In the genomic region with DNA sequence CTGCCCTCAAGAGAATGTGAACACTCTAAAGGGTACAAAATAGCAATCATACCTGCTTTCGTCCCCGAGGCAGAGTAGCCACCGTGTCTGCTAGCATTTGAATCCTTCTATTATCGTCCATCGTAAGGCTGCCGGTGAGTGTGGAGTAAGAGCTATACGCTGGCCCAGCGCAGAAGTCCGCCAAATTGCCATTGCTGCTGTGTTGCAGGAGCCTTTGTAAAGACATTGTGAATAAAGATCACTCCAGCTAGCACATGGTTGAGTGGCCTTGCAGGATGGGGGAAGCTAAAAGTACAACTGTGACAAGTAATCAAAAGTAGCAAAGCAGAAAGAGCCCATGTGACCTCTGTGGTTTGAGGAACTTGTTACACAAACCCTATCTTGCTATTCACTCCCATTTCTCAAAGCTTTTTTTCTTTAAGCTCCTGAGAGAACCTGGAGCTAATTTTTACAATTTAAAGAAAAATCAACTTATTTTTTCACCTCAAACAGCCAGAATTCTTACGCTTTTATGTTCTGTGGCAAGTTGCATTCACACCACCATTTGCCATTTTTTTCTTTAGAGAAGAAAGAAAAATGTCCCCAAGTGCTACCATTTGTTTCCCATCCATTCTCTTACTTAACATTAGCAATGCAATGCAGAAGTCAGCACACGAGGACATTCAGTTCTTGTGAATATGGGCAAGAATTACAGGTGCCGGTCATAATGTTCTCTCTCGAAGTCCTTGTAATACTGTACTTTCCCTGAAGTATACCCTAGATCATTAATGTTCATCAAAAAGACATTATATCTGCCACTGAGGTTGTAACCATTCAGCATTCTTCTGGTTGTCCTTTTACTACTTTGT, we compare ENCODE assay signal across 9 cellular contexts. TPM values are rescaled to one million over a fixed set of nuclear protein-coding genes. Genes with fewer than 3 reads are reported as not detected.
A peak's percentile ranks its signal among the peaks of the same experiment; 100 is the strongest.
DNase-seq lines count a peak whose midpoint lies in the region; ATAC-seq, FAIRE-seq and TF ChIP-seq lines count a peak whose summit lies in the region.
"Had no signal": no experiment of that assay in that cellular context is flagged by ENCODE, and none has a peak within 500 bp of the region (broad histone marks: within the 10 kb centered on the region; RNA-seq: fewer than 3 reads in every experiment).

A gene (minus strand): TSS at position 295 of the 848 bp plus-strand sequence. CDS start 69 bp downstream, at position 226.

- H3K27me3 ChIP-seq in CD4-positive, alpha-beta memory T cell (ENCODE audit: insufficient read depth, low read length), result no peaks in the 10 kb centered on the region

- H3K27me3 Mint-ChIP-seq in CD4-positive, alpha-beta memory T cell, result no peaks in the 10 kb centered on the region
- peaks cover 2% of the 10 kb centered on the region for H3K27me3 Mint-ChIP-seq in activated CD4-positive, alpha-beta memory T cell treated with anti-CD3 and anti-CD28 coated beads for 36 hours
- H3K27me3 Mint-ChIP-seq in stimulated activated naive B cell treated with anti-CD40 and anti-IgM and Interleukin-4, amounts not matched to agents 10 μg/mL and 1 μg/mL and 100 μg/mL, for 72 hours, result no peaks in the 10 kb centered on the region
- H3K27me3 Mint-ChIP-seq: brain had no signal

- CTCF ChIA-PET in CD4-positive, alpha-beta memory T cell (lab: Charles Lee; ENCODE audit: partially characterized antibody), result interaction anchor here (0.7 to 14.4 kb wide), 20 partner anchors 10 to 153 kb away, joined by 3 to 340 read pairs (median 4); a partner anchor contains a TSS
- CTCF ChIA-PET in activated CD4-positive, alpha-beta memory T cell treated with anti-CD3 and anti-CD28 coated beads for 36 hours (lab: Charles Lee), result interaction anchor here (0.9 to 2.3 kb wide), 14 partner anchors 10 to 184 kb away, joined by 3 to 12 read pairs (median 4); a partner anchor contains a TSS

- H3K4me1 ChIP-seq in CD4-positive, alpha-beta memory T cell (ENCODE audit: insufficient read depth, low read length), result peaks cover 47% of the 10 kb centered on the region
- peaks cover 9 to 13% of the 10 kb centered on the region in 2 donors for H3K4me1 ChIP-seq in kidney (ENCODE audit: control insufficient read depth in 1 of 2, insufficient read depth in 1 of 2, low read depth in 1 of 2, low read length in 2 of 2)

- TF ChIP-seq CTCF in kidney (IDR thresholded peaks at IDR 0.05; ENCODE audit: borderline replicate concordance, extremely low read depth, insufficient read depth), result no peak

- POLR2A ChIA-PET in CD4-positive, alpha-beta memory T cell (lab: Charles Lee; ENCODE audit: partially characterized antibody), result interaction anchor here (0.7 to 27.4 kb wide), 16 partner anchors 8 to 455 kb away, joined by 3 to 1017 read pairs (median 6); a partner anchor contains a TSS
- POLR2A ChIA-PET in activated CD4-positive, alpha-beta memory T cell treated with anti-CD3 and anti-CD28 coated beads for 36 hours (lab: Charles Lee), result interaction anchor here (0.6 to 17.5 kb wide), 16 partner anchors 10 to 455 kb away, joined by 3 to 319 read pairs (median 8); no protein-coding TSS in a partner anchor

- peaks cover 10% of the 10 kb centered on the region for H3K36me3 ChIP-seq in CD4-positive, alpha-beta memory T cell (ENCODE audit: insufficient read depth, low read length)
- H3K36me3 ChIP-seq in kidney (ENCODE audit: control insufficient read depth in 1 of 2, insufficient read depth in 2 of 2, low read length in 2 of 2), result no peaks in the 10 kb centered on the region

- H3K9me3 ChIP-seq in CD4-positive, alpha-beta memory T cell (ENCODE audit: control insufficient read depth in 1 of 2, low read length in 2 of 2), result no peaks in the 10 kb centered on the region
- no peaks in the 10 kb centered on the region for H3K9me3 ChIP-seq in kidney (ENCODE audit: control insufficient read depth in 1 of 2, low read length in 2 of 2)

- peak within 1 kb of the TSS; percentile 90 to 100 (median 98) for H3K4me3 Mint-ChIP-seq in CD4-positive, alpha-beta memory T cell
- H3K4me3 Mint-ChIP-seq in activated CD4-positive, alpha-beta memory T cell treated with anti-CD3 and anti-CD28 coated beads for 36 hours, result peak within 1 kb of the TSS; percentile 92
- H3K4me3 Mint-ChIP-seq in stimulated activated naive B cell treated with anti-CD40 and anti-IgM and Interleukin-4, amounts not matched to agents 10 μg/mL and 1 μg/mL and 100 μg/mL, for 72 hours, result peak within 1 kb of the TSS; percentile 88

- peak; percentile 71 to 78 (median 76) for DNase-seq in CD4-positive, alpha-beta memory T cell
- peak; percentile 82 for DNase-seq in activated CD4-positive, alpha-beta memory T cell treated with anti-CD3 and anti-CD28 coated beads for 36 hours
- DNase-seq in kidney (no peak), hippocampal formation (lab: John Stamatoyannopoulos, UW) (no peak), HPDE6-E6E7 (ENCODE audit: extremely low spot score) (no peak)
- DNase-seq in stimulated activated naive B cell treated with anti-CD40 and anti-IgM and Interleukin-4, amounts not matched to agents 10 μg/mL and 1 μg/mL and 100 μg/mL, for 72 hours, result peak; percentile 49

- peak within 1 kb of the TSS in 1 of 2 donors; percentile 17 for H3K9ac ChIP-seq in kidney (ENCODE audit: low read length in 2 of 2)

- H3K4me1 Mint-ChIP-seq in CD4-positive, alpha-beta memory T cell, result peaks cover 33 to 78% (median 38%) of the 10 kb centered on the region in 4 donors
- peaks cover 37% of the 10 kb centered on the region for H3K4me1 Mint-ChIP-seq in activated CD4-positive, alpha-beta memory T cell treated with anti-CD3 and anti-CD28 coated beads for 36 hours (ENCODE audit: low read depth)
- peaks cover 41 to 60% of the 10 kb centered on the region in 2 donors for H3K4me1 Mint-ChIP-seq in stimulated activated naive B cell treated with anti-CD40 and anti-IgM and Interleukin-4, amounts not matched to agents 10 μg/mL and 1 μg/mL and 100 μg/mL, for 72 hours

- ATAC-seq in GM21360 (IDR thresholded peaks at IDR 0.05; ENCODE audit: unreplicated experiment), result peak; percentile 49
- ATAC-seq in HG03575 (IDR thresholded peaks at IDR 0.05; ENCODE audit: extremely low read depth, insufficient number of reproducible peaks, low FRiP score, unreplicated experiment), result peak; percentile 39
- ATAC-seq in stimulated activated naive B cell treated with anti-CD40 and anti-IgM and Interleukin-4, amounts not matched to agents 10 μg/mL and 1 μg/mL and 100 μg/mL, for 72 hours (replicated peaks), result peak; percentile 52 to 61

- H3K36me3 Mint-ChIP-seq in CD4-positive, alpha-beta memory T cell, result peaks cover 45 to 57% of the 10 kb centered on the region in 2 donors
- peaks cover 60% of the 10 kb centered on the region for H3K36me3 Mint-ChIP-seq in activated CD4-positive, alpha-beta memory T cell treated with anti-CD3 and anti-CD28 coated beads for 36 hours
- peaks cover 40 to 45% of the 10 kb centered on the region in 2 donors for H3K36me3 Mint-ChIP-seq in stimulated activated naive B cell treated with anti-CD40 and anti-IgM and Interleukin-4, amounts not matched to agents 10 μg/mL and 1 μg/mL and 100 μg/mL, for 72 hours
- H3K36me3 Mint-ChIP-seq: brain had no signal

- intact Hi-C loops in CD4-positive, alpha-beta memory T cell (cut with micrococcal nuclease), result loop anchor here (1.0 to 10.0 kb wide), 8 partner anchors 9 to 1109 kb away; a partner anchor contains a TSS
- intact Hi-C loops in activated CD4-positive, alpha-beta memory T cell treated with anti-CD3 and anti-CD28 coated beads for 36 hours (cut with micrococcal nuclease), result loop anchor here (1.0 kb wide), 6 partner anchors 9 to 33 kb away; no protein-coding TSS in a partner anchor
- intact Hi-C loops in kidney (cut with DNase I), result no loop called here

- peak within 1 kb of the TSS; percentile 81 to 85 for H3K4me3 ChIP-seq in CD4-positive, alpha-beta memory T cell (ENCODE audit: low read length in 2 of 2)
- peak within 1 kb of the TSS; percentile 22 to 34 for H3K4me3 ChIP-seq in kidney (ENCODE audit: low read length in 2 of 2)

- H3K27ac Mint-ChIP-seq in CD4-positive, alpha-beta memory T cell, result peak within 1 kb of the TSS; percentile 94 to 100 (median 95)
- peak within 1 kb of the TSS; percentile 99 for H3K27ac Mint-ChIP-seq in activated CD4-positive, alpha-beta memory T cell treated with anti-CD3 and anti-CD28 coated beads for 36 hours
- peak within 1 kb of the TSS; percentile 92 for H3K27ac Mint-ChIP-seq in stimulated activated naive B cell treated with anti-CD40 and anti-IgM and Interleukin-4, amounts not matched to agents 10 μg/mL and 1 μg/mL and 100 μg/mL, for 72 hours
- H3K27ac Mint-ChIP-seq: brain had no signal

- H3K27ac ChIP-seq in CD4-positive, alpha-beta memory T cell (ENCODE audit: low read depth, low read length), result peak within 1 kb of the TSS; percentile 85
- H3K27ac ChIP-seq in kidney (ENCODE audit: low read depth in 2 of 2, low read length in 2 of 2), result no peak within 1 kb of the TSS

- no peak for FAIRE-seq in kidney (lab: Jason Lieb, UNC)

- peaks cover 0 to 2% (median 0%) of the 10 kb centered on the region in 8 donors for H3K9me3 Mint-ChIP-seq in CD4-positive, alpha-beta memory T cell
- H3K9me3 Mint-ChIP-seq in activated CD4-positive, alpha-beta memory T cell treated with anti-CD3 and anti-CD28 coated beads for 36 hours, result no peaks in the 10 kb centered on the region
- H3K9me3 Mint-ChIP-seq in stimulated activated naive B cell treated with anti-CD40 and anti-IgM and Interleukin-4, amounts not matched to agents 10 μg/mL and 1 μg/mL and 100 μg/mL, for 72 hours, result no peaks in the 10 kb centered on the region

RNA-seq across cellular contexts. Expression of the gene that starts here (rescaled TPM):
- total RNA-seq in CD4-positive, alpha-beta memory T cell, result 100 to 1,000 TPM; 231 to 248 TPM
- polyA plus RNA-seq in CD4-positive, alpha-beta memory T cell, result 100 to 1,000 TPM; 163 to 176 TPM
- 100 to 1,000 TPM; 369 to 388 TPM for total RNA-seq in activated CD4-positive, alpha-beta memory T cell treated with anti-CD3 and anti-CD28 coated beads for 36 hours
- 24.0 TPM for total RNA-seq in kidney
- polyA plus RNA-seq in kidney (ENCODE audit: insufficient read depth, low read depth, low replicate concordance), result 3.5 TPM

Comparison
In these comparisons a context has a peak if more than half of its experiments do, and no peak if none do; other contexts are left out.
1. RNA of the gene that starts here (polyA plus RNA-seq): 163 to 176 TPM in CD4-positive, alpha-beta memory T cell; 3.5 TPM in kidney (single experiment); every median in the first group is over 10 times any median in the second.
2. DNase-seq: peak in CD4-positive, alpha-beta memory T cell (5 of 5), activated CD4-positive, alpha-beta memory T cell treated with anti-CD3 and anti-CD28 coated beads for 36 hours (single experiment) and stimulated activated naive B cell treated with anti-CD40 and anti-IgM and Interleukin-4, amounts not matched to agents 10 μg/mL and 1 μg/mL and 100 μg/mL, for 72 hours (single experiment); none in kidney (single experiment), hippocampal formation (0 of 2) and HPDE6-E6E7 (single experiment).
3. Peak in every context shown above with its lines, with median percentiles within 50 percentile points of each other: H3K27ac Mint-ChIP-seq, H3K4me3 Mint-ChIP-seq and ATAC-seq.